Comparison of ENCODE assay signal across 8 cellular contexts in the genomic region with DNA sequence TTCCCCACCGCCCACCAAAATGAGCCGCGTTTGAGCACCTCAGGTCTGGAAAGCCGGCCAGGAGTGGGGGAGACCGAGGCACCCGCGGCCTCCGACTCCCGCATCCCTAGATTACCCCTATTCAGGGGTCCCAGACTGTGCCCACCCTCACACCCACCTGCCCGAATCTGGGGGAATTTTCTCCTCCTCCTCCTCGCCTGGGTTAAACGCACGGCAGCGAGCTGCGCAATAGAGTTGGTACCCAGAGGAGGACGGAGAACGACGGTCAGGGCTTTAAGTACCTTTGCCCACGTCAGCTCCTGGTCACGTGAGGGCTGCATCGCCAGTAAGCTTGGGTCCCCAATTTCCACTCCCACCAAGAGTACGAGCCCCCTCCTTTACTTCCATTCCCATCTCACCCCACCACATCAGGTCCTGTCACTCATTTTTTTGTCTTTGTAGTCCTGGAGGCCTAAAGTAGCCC. TPM values are rescaled to one million over a fixed set of nuclear protein-coding genes. Genes with fewer than 3 reads are reported as not detected.
DNase-seq lines count a peak whose midpoint lies in the region; ATAC-seq, FAIRE-seq and TF ChIP-seq lines count a peak whose summit lies in the region.

Gene ARMCX2 (minus strand): TSS at position 250 of the 463 bp plus-strand sequence. CDS start 2,262 bp downstream, outside the sequence.

- intact Hi-C loops in left ventricle myocardium superior (cut with micrococcal nuclease): no loop called here
- intact Hi-C loops in pancreas (cut with DNase I): no loop called here

- no peaks in the 10 kb centered on the region for H3K36me3 ChIP-seq in pancreas

- no peak for TF ChIP-seq CTCF in pancreas (IDR thresholded peaks at IDR 0.05)

- H3K27ac ChIP-seq in angular gyrus (ENCODE audit: low read depth, low read length) (peak within 1 kb of the TSS; percentile 76), pancreas (peak within 1 kb of the TSS in 2 of 4 donors; percentile 41 to 53)

- ATAC-seq in GM21423 (IDR thresholded peaks at IDR 0.05; ENCODE audit: unreplicated experiment) (peak; percentile 65), left ventricle myocardium superior (peak; percentile 91), pancreas (peak; percentile 80 to 86 (median 84)), HG02840 (IDR thresholded peaks at IDR 0.05; ENCODE audit: low FRiP score, unreplicated experiment) (no peak)
- no peak for ATAC-seq in activated CD4-positive, CD25-positive, alpha-beta regulatory T cell treated with anti-CD3 and anti-CD28 coated beads, Interleukin-2, amount 50 U/mL, for 24 hours

- peaks cover 0 to 5% (median 0%) of the 10 kb centered on the region in 4 donors for H3K27me3 ChIP-seq in pancreas

- H3K4me1 ChIP-seq in pancreas: no peaks in the 10 kb centered on the region

- H3K4me3 ChIP-seq in pancreas: peak within 1 kb of the TSS; percentile 20 to 55 (median 37)

- FAIRE-seq in pancreas (lab: Jason Lieb, UNC): no peak

- 1 to 26% methylated on average over 18 to 22 of the region's 22 CpGs for WGBS in pancreas, 2 donors

- DNase-seq in DMS153 (lab: John Stamatoyannopoulos, UW) (peak; percentile 7), NCI-H1930 (lab: John Stamatoyannopoulos, UW) (peak; percentile 33 to 38), left ventricle myocardium superior (peak; percentile 63), pancreas (peak; percentile 34 to 59 (median 42))

- H3K9me3 ChIP-seq in pancreas: no peaks in the 10 kb centered on the region

RNA-seq across cellular contexts. Expression of gene ARMCX2, which starts in this region (rescaled TPM):
- total RNA-seq in left ventricle myocardium superior (27.7 TPM), pancreas (10 to 100 TPM; 10.6 to 30.0 (median 16.3) TPM)
- 10 to 100 TPM; 12.8 to 34.5 TPM for polyA plus RNA-seq in pancreas

Comparison
In these comparisons a context has a peak if more than half of its experiments do, and no peak if none do; other contexts are left out.
1. DNase-seq: peak in every context shown above with its lines; median percentile 63 in left ventricle myocardium superior; 42 in pancreas; 36 in NCI-H1930; 7 in DMS153.
2. ATAC-seq: peak in GM21423 (single experiment), left ventricle myocardium superior (single experiment) and pancreas (4 of 4); none in HG02840 (single experiment) and activated CD4-positive, CD25-positive, alpha-beta regulatory T cell treated with anti-CD3 and anti-CD28 coated beads, Interleukin-2, amount 50 U/mL, for 24 hours (0 of 2).